Comparison of ENCODE assay signal across 9 cellular contexts in the genomic region with DNA sequence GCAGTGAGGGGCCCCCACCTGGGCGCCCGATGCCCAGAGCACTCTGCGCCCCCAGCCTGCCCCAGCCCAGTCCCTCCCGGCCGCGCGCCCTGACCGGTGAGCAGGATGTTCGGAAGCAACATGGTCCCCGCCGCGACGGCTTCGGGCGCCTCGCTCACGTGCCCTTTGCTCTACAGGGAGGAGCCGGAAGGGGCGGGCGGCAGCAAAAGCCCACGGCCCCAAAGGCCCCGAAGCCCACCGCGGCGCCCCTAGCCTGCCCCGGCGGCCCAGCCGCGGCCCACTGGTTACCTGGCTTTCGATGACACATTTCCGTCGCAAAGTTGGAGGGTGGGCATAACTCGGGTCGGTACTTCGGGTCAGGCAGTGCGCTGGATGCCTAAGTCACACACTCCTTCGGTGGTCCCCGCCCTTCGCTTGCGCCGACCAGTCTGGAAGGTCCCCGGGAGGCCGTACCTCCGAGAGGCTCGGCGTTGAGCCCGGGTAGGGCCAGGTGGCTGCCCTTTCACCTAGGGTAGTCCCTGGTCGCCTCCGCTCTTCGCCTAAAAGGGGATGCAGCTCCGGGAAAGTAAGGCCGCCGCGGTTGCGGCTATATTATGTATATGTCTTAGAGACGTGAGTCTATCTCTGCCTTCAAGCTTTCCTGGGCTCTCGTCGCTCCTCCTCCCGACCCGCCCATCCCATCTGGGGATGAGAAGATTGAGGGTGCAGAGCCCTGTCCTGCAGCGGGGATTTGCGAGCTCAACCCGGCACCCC. TPM values are rescaled to one million over a fixed set of nuclear protein-coding genes. Genes with fewer than 3 reads are reported as not detected.
DNase-seq lines count a peak whose midpoint lies in the region; ATAC-seq, FAIRE-seq and TF ChIP-seq lines count a peak whose summit lies in the region.
"Had no signal": no experiment of that assay in that cellular context is flagged by ENCODE, and none has a peak within 500 bp of the region (broad histone marks: within the 10 kb centered on the region; RNA-seq: fewer than 3 reads in every experiment).

Gene AK6, minus strand, starts transcription at position 152 of the 753 bp plus-strand sequence. Its CDS starts 30 bp downstream, at position 122.
A gene with protein sequence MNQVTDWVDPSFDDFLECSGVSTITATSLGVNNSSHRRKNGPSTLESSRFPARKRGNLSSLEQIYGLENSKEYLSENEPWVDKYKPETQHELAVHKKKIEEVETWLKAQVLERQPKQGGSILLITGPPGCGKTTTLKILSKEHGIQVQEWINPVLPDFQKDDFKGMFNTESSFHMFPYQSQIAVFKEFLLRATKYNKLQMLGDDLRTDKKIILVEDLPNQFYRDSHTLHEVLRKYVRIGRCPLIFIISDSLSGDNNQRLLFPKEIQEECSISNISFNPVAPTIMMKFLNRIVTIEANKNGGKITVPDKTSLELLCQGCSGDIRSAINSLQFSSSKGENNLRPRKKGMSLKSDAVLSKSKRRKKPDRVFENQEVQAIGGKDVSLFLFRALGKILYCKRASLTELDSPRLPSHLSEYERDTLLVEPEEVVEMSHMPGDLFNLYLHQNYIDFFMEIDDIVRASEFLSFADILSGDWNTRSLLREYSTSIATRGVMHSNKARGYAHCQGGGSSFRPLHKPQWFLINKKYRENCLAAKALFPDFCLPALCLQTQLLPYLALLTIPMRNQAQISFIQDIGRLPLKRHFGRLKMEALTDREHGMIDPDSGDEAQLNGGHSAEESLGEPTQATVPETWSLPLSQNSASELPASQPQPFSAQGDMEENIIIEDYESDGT (plus strand): TSS at position 450 of the 753 bp plus-strand sequence. CDS start 2,391 bp downstream, outside the sequence.
A gene with protein sequence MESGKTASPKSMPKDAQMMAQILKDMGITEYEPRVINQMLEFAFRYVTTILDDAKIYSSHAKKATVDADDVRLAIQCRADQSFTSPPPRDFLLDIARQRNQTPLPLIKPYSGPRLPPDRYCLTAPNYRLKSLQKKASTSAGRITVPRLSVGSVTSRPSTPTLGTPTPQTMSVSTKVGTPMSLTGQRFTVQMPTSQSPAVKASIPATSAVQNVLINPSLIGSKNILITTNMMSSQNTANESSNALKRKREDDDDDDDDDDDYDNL (minus strand): TSS at position 152 of the 753 bp plus-strand sequence. CDS start 3,783 bp downstream, outside the sequence.

- H3K4me1 ChIP-seq in kidney (ENCODE audit: control insufficient read depth in 1 of 2, insufficient read depth in 1 of 2, low read depth in 1 of 2, low read length in 2 of 2), result peaks cover 4 to 10% of the 10 kb centered on the region in 2 donors

- peak within 1 kb of the TSS; percentile 94 for H3K9ac ChIP-seq in kidney (ENCODE audit: low read length in 2 of 2)

- H3K36me3 ChIP-seq in kidney (ENCODE audit: control insufficient read depth in 1 of 2, insufficient read depth in 2 of 2, low read length in 2 of 2), result peaks cover 8% of the 10 kb centered on the region in 2 donors

- ATAC-seq in GM19043 (IDR thresholded peaks at IDR 0.05; ENCODE audit: low read depth, unreplicated experiment) (peak; percentile 91), HG03378 (IDR thresholded peaks at IDR 0.05; ENCODE audit: unreplicated experiment) (peak; percentile 88)

- H3K27ac ChIP-seq in kidney (ENCODE audit: low read depth in 2 of 2, low read length in 2 of 2), result peak within 1 kb of the TSS; percentile 98 to 100

- H3K4me3 ChIP-seq in AG10803 (ENCODE audit: low read length) (peak within 1 kb of the TSS; percentile 96), kidney (ENCODE audit: low read length in 2 of 2) (peak within 1 kb of the TSS; percentile 85 to 97)

- intact Hi-C loops in kidney (cut with DNase I), result no loop called here

- DNase-seq in AG10803 (ENCODE audit: low read depth) (peak; percentile 89), NCI-H460 (ENCODE audit: extremely low read depth, low read depth) (peak; percentile 87), cerebellum (ENCODE audit: low spot score) (peak; percentile 90), kidney (peak; percentile 97)
- DNase-seq in activated CD4-positive, alpha-beta T cell treated with anti-CD3 and anti-CD28 coated beads for 1 hour, result peak; percentile 84
- DNase-seq in stimulated activated CD4-positive, alpha-beta T cell treated with anti-CD3 and anti-CD28 coated beads, Interleukin-15, amount 100 ng/mL, for 24 hours, result peak; percentile 95

- no peak for FAIRE-seq in kidney (lab: Jason Lieb, UNC)
- FAIRE-seq: TTC549 had no signal

- H3K9me3 ChIP-seq in kidney (ENCODE audit: control insufficient read depth in 1 of 2, low read length in 2 of 2), result no peaks in the 10 kb centered on the region

- TF ChIP-seq CTCF in AG10803 (conservative IDR thresholded peaks at IDR 0.05; ENCODE audit: low read length), result no peak
- no peak for TF ChIP-seq CTCF in kidney (IDR thresholded peaks at IDR 0.05; ENCODE audit: borderline replicate concordance, extremely low read depth, insufficient read depth)

RNA-seq across cellular contexts. Expression of gene AK6, which starts in this region (rescaled TPM):
- total RNA-seq in NCI-H460 (2014; rRNA removed; shearing (Covaris generic)), result 73.3 and 75.9 TPM in 2 replicates
- polyA plus RNA-seq in NCI-H460 (2014; cell fraction: nucleus; rRNA removed), result 26.8 and 31.8 TPM in 2 replicates
- total RNA-seq in cerebellum (18.1 TPM), kidney (31.1 TPM)
- polyA plus RNA-seq in kidney (ENCODE audit: insufficient read depth, low read depth, low replicate concordance), result 73.7 TPM

RNA-seq across cellular contexts. Expression of the second gene that starts in this region (rescaled TPM):
- 25.8 and 34.6 TPM in 2 replicates for total RNA-seq in NCI-H460 (2014; rRNA removed; shearing (Covaris generic))
- polyA plus RNA-seq in NCI-H460 (2014; cell fraction: nucleus; rRNA removed), result 14.8 and 23.5 TPM in 2 replicates
- total RNA-seq in cerebellum (33.6 TPM), kidney (26.6 TPM)
- 19.7 TPM for polyA plus RNA-seq in kidney (ENCODE audit: insufficient read depth, low read depth, low replicate concordance)

RNA-seq across cellular contexts. Expression of the third gene that starts in this region (rescaled TPM):
- 251 and 266 TPM in 2 replicates for total RNA-seq in NCI-H460 (2014; rRNA removed; shearing (Covaris generic))
- polyA plus RNA-seq in NCI-H460 (2014; cell fraction: nucleus; rRNA removed), result 121 and 204 TPM in 2 replicates
- 50.4 TPM for total RNA-seq in cerebellum
- total RNA-seq in kidney, result 42.4 TPM
- 46.4 TPM for polyA plus RNA-seq in kidney (ENCODE audit: insufficient read depth, low read depth, low replicate concordance)

Comparison
In these comparisons a context has a peak if more than half of its experiments do, and no peak if none do; other contexts are left out.
1. Peak in every context shown above with its lines: DNase-seq, ATAC-seq, H3K4me3 ChIP-seq and H3K27ac ChIP-seq.